Comparison of ENCODE assay signal across 8 cellular contexts in the genomic region with DNA sequence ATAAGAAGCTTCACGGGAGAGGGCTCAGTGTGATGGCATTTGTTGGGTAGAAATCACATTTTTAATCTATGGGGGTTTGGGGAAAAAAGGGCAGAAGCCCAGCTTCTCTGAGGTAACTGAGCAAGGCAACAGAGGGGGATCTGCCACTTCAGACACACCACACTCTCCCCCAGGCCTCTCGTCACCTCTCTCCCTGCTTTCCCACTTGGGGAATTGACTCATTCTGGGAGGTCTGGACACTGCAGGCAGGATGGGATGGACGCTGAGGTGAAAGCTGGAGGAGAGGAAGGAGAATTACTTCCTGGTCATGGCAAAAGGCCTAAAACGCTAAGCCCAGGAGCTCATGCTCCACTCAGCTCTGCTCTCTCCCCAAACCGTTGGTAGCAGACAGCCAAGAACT. TPM values are rescaled to one million over a fixed set of nuclear protein-coding genes. Genes with fewer than 3 reads are reported as not detected.
DNase-seq lines count a peak whose midpoint lies in the region; ATAC-seq, FAIRE-seq and TF ChIP-seq lines count a peak whose summit lies in the region.

No MANE protein-coding gene starts in this region.

- POLR2A ChIA-PET in activated CD8-positive, alpha-beta T cell treated with anti-CD3 and anti-CD28 coated beads for 36 hours (lab: Charles Lee), result interaction anchor here (1.0 kb wide), 1 partner anchor 109 kb away, joined by 4 read pairs; no protein-coding TSS in a partner anchor

- DNase-seq in HTR-8/SVneo (ENCODE audit: insufficient read length, low spot score), result no peak
- no peak for DNase-seq in activated CD8-positive, alpha-beta T cell treated with anti-CD3 and anti-CD28 coated beads for 36 hours
- no peak for DNase-seq in hepatocyte (ENCODE audit: low spot score)
- DNase-seq in cortex of kidney (lab: John Stamatoyannopoulos, UW), result no peak
- DNase-seq in HK-2 (ENCODE audit: unreplicated experiment), result no peak
- DNase-seq in H54 (ENCODE audit: insufficient read length, low spot score), result no peak

- H3K4me2 ChIP-seq in hepatocyte, result no peak overlapping the region

- CTCF ChIA-PET in activated CD8-positive, alpha-beta T cell treated with anti-CD3 and anti-CD28 coated beads for 36 hours (lab: Charles Lee), result interaction anchor here (0.8 to 2.8 kb wide), 9 partner anchors 8 to 144 kb away, joined by 3 to 12 read pairs (median 3); no protein-coding TSS in a partner anchor

- no peaks in the 10 kb centered on the region for H3K27me3 ChIP-seq in hepatocyte

- H3K4me3 Mint-ChIP-seq in activated CD8-positive, alpha-beta T cell treated with anti-CD3 and anti-CD28 coated beads for 36 hours, result peak overlapping the region; percentile 56

- peaks cover 3% of the 10 kb centered on the region for H3K36me3 Mint-ChIP-seq in activated CD8-positive, alpha-beta T cell treated with anti-CD3 and anti-CD28 coated beads for 36 hours (ENCODE audit: low read depth)

- no peaks in the 10 kb centered on the region for H3K79me2 ChIP-seq in hepatocyte

- no peak overlapping the region for H3K4me3 ChIP-seq in hepatocyte
- no peak overlapping the region for H3K4me3 ChIP-seq in skin epidermis

- WGBS in hepatocyte (ENCODE audit: low lambda C conversion rate, missing lambda C conversion rate), result 69% methylated on average over 5 of the region's 5 CpGs

- peak overlapping the region; percentile 93 for H3K27ac Mint-ChIP-seq in activated CD8-positive, alpha-beta T cell treated with anti-CD3 and anti-CD28 coated beads for 36 hours

- H4K20me1 ChIP-seq in hepatocyte (ENCODE audit: insufficient read depth, poor library complexity, severe bottlenecking), result no peaks in the 10 kb centered on the region

- H3K27ac ChIP-seq in hepatocyte, result peak overlapping the region; percentile 39
- H3K27ac ChIP-seq in skin epidermis, result peak overlapping the region in 18 of 21 experiments; percentile 7 to 83 (median 58)

- no peak for TF ChIP-seq POLR2A in H54 (IDR thresholded peaks at IDR 0.05; ENCODE audit: low read depth, low read length)

- no peak overlapping the region for H2AFZ ChIP-seq in hepatocyte

- H3K4me1 ChIP-seq in hepatocyte (ENCODE audit: insufficient read depth), result no peaks in the 10 kb centered on the region

- H3K36me3 ChIP-seq in hepatocyte (replicated peaks; ENCODE audit: insufficient read depth, low read depth), result no peaks in the 10 kb centered on the region

- no peak for TF ChIP-seq CTCF in activated CD8-positive, alpha-beta T cell treated with anti-CD3 and anti-CD28 coated beads for 36 hours (IDR thresholded peaks at IDR 0.05)
- no peak for TF ChIP-seq CTCF in hepatocyte (IDR thresholded peaks at IDR 0.05; ENCODE audit: poor library complexity)

- peaks cover 39% of the 10 kb centered on the region for H3K4me1 Mint-ChIP-seq in activated CD8-positive, alpha-beta T cell treated with anti-CD3 and anti-CD28 coated beads for 36 hours (ENCODE audit: low read depth)

- no peaks in the 10 kb centered on the region for H3K27me3 Mint-ChIP-seq in activated CD8-positive, alpha-beta T cell treated with anti-CD3 and anti-CD28 coated beads for 36 hours

- H3K9me2 ChIP-seq in hepatocyte (replicated peaks; ENCODE audit: insufficient read depth), result no peaks in the 10 kb centered on the region

- intact Hi-C loops in activated CD8-positive, alpha-beta T cell treated with anti-CD3 and anti-CD28 coated beads for 36 hours (cut with micrococcal nuclease), result loop anchor here (10.0 kb wide), 1 partner anchor 272 kb away; no protein-coding TSS in a partner anchor

- H3K9me3 Mint-ChIP-seq in activated CD8-positive, alpha-beta T cell treated with anti-CD3 and anti-CD28 coated beads for 36 hours, result no peaks in the 10 kb centered on the region

- FAIRE-seq in HTR-8/SVneo (lab: Jason Lieb, UNC), result peak; percentile 38
- FAIRE-seq in H54 (lab: Jason Lieb, UNC), result no peak

- no peaks in the 10 kb centered on the region for H3K9me3 ChIP-seq in hepatocyte (ENCODE audit: low read depth)

- peak; percentile 10 for ATAC-seq in activated CD8-positive, alpha-beta T cell treated with anti-CD3 and anti-CD28 coated beads for 36 hours
- no peak for ATAC-seq in HG03439 (IDR thresholded peaks at IDR 0.05; ENCODE audit: unreplicated experiment)

RNA-seq across cellular contexts. Expression of a gene that starts 33.2 kb away (rescaled TPM):
- total RNA-seq in activated CD8-positive, alpha-beta T cell treated with anti-CD3 and anti-CD28 coated beads for 36 hours, result 1 to 10 TPM; 1.3 to 1.9 TPM
- total RNA-seq in hepatocyte, result 15.7 and 18.2 TPM in 2 replicates
- polyA plus RNA-seq in hepatocyte, result 6.7 and 10.2 TPM in 2 replicates
